In the genomic region with DNA sequence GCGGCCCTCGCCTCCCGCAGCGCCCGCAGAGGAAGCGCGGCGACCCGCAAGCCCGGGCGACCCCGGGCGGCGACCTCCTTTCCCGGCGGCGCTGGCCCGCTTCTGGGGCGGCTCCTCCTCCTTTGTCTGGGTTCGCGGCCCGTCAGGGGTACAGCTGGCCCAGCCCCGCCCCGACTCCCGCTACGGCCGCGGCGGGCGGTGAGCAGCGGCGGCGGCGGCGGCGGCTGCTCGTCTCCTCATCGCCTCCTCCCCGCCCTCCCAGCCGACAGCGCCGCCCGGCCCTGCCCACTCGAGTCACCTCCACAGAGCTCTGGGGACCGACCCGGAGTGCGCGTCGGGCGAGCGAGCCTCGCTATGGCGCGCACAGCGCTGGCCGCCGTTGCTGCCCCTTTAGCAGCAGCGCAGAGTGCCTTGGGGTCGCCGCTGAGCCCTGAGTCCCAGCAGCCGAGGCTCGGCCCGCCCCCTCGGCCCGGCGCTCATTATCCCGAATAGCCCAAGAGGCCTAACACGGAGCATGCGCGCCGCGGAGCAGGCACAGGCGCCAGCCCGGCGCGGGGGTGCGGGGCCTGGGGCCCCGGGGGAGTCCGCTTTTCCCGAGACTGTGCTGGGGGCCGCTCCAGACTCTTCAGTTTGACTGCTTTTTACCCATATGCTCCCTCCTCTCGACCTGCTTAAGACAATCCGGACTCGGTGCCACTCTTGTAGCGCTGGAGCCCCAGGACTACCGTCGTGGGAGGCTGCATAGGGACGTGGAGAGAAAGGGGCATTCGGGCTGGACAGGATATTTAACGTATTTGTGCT, we compare ENCODE assay signal across 8 cellular contexts.
DNase-seq lines count a peak whose midpoint lies in the region; ATAC-seq and TF ChIP-seq lines count a peak whose summit lies in the region.

Gene SOS2, minus strand, starts transcription at position 104 of the 801 bp plus-strand sequence. CDS start 295 bp downstream, outside the sequence.

- no peak for TF ChIP-seq CTCF in AG10803 (conservative IDR thresholded peaks at IDR 0.05; ENCODE audit: low read length)

- DNase-seq in AG10803 (ENCODE audit: low read depth) (peak; percentile 81), NCI-H345 treated with DMSO at 0.1 percent for 48 hours (lab: John Stamatoyannopoulos, UW; ENCODE audit: unreplicated experiment) (peak; percentile 70), cerebellar nuclear complex (lab: John Stamatoyannopoulos, UW) (peak; percentile 5 to 34), kidney glomerular epithelial cell (lab: John Stamatoyannopoulos, UW) (peak; percentile 58)
- peak; percentile 72 for DNase-seq in activated CD4-positive, alpha-beta T cell treated with anti-CD3 and anti-CD28 coated beads for 1 hour
- DNase-seq in stimulated activated CD4-positive, alpha-beta T cell treated with anti-CD3 and anti-CD28 coated beads, Interleukin-1b, Interleukin-23, amount 100 ng/mL, for 1 hour (ENCODE audit: low read depth in 2 of 2) = peak; percentile 53 to 56

- peak; percentile 90 for ATAC-seq in GM19023 (IDR thresholded peaks at IDR 0.05; ENCODE audit: unreplicated experiment)
- ATAC-seq in HG03196 (IDR thresholded peaks at IDR 0.05; ENCODE audit: unreplicated experiment) = peak; percentile 84

- peak within 1 kb of the TSS; percentile 73 for H3K4me3 ChIP-seq in AG10803 (ENCODE audit: low read length)

Comparison
In these comparisons a context has a peak if more than half of its experiments do, and no peak if none do; other contexts are left out.
1. Peak in every context shown above with its lines: DNase-seq, ATAC-seq and H3K4me3 ChIP-seq.
2. DNase-seq: peak in every context shown above with its lines; median percentile 81 in AG10803; 72 in activated CD4-positive, alpha-beta T cell treated with anti-CD3 and anti-CD28 coated beads for 1 hour; 70 in NCI-H345 treated with DMSO at 0.1 percent for 48 hours; 58 in kidney glomerular epithelial cell; 54 in stimulated activated CD4-positive, alpha-beta T cell treated with anti-CD3 and anti-CD28 coated beads, Interleukin-1b, Interleukin-23, amount 100 ng/mL, for 1 hour; 20 in cerebellar nuclear complex.